Comparison of ENCODE assay signal across 1 cellular context in the genomic region with DNA sequence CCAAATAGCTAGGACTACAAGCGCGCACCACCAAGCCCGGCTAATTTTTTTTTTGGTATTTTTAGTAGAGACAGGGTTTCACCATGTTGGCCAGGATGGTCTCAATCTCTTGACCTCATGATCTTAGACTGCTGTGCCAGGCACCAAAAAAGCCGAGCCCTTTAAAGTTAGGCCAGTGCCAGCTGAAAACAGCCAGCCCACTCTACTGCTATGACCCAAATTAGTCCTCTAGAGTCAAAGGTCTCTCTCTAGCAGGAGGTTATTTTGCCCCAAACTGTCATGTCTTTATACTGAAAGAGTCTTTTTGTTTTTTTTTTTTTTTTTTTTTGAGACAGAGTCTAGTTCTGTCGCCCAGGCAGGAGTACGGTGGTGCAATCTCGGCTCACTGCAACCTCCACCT.
TF ChIP-seq lines count a peak whose summit lies in the region.

No MANE protein-coding gene starts in this region.

TF ChIP-seq in HepG2, 621 proteins besides CTCF, POLR2A, EP300 and RAD21:
- TF ChIP-seq, protein P1, sequence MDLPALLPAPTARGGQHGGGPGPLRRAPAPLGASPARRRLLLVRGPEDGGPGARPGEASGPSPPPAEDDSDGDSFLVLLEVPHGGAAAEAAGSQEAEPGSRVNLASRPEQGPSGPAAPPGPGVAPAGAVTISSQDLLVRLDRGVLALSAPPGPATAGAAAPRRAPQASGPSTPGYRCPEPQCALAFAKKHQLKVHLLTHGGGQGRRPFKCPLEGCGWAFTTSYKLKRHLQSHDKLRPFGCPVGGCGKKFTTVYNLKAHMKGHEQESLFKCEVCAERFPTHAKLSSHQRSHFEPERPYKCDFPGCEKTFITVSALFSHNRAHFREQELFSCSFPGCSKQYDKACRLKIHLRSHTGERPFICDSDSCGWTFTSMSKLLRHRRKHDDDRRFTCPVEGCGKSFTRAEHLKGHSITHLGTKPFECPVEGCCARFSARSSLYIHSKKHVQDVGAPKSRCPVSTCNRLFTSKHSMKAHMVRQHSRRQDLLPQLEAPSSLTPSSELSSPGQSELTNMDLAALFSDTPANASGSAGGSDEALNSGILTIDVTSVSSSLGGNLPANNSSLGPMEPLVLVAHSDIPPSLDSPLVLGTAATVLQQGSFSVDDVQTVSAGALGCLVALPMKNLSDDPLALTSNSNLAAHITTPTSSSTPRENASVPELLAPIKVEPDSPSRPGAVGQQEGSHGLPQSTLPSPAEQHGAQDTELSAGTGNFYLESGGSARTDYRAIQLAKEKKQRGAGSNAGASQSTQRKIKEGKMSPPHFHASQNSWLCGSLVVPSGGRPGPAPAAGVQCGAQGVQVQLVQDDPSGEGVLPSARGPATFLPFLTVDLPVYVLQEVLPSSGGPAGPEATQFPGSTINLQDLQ (CRISPR knock-in tag; IDR thresholded peaks at IDR 0.05), result no peak
- TF ChIP-seq HNRNPH1 (optimal IDR thresholded peaks at IDR 0.05; ENCODE audit: low read depth, low read length) (no peak), SYNCRIP (IDR thresholded peaks at IDR 0.05; ENCODE audit: insufficient read depth, low read depth, low read length) (no peak), KDM3A (CRISPR knock-in tag; IDR thresholded peaks at IDR 0.05; ENCODE audit: low read depth) (no peak)
- TF ChIP-seq, protein P2, sequence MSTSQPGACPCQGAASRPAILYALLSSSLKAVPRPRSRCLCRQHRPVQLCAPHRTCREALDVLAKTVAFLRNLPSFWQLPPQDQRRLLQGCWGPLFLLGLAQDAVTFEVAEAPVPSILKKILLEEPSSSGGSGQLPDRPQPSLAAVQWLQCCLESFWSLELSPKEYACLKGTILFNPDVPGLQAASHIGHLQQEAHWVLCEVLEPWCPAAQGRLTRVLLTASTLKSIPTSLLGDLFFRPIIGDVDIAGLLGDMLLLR (CRISPR knock-in tag; IDR thresholded peaks at IDR 0.05), result no peak
